In genomic region chr14:24132061-24132685, GRCh38 we compare ENCODE assay signal across 13 cellular contexts. TPM values are rescaled to one million over a fixed set of nuclear protein-coding genes. Genes with fewer than 3 reads are reported as not detected.
A peak's percentile ranks its signal among the peaks of the same experiment; 100 is the strongest.
DNase-seq lines count a peak whose midpoint lies in the region; ATAC-seq, FAIRE-seq and TF ChIP-seq lines count a peak whose summit lies in the region.
"Had no signal": no experiment of that assay in that cellular context is flagged by ENCODE, and none has a peak within 500 bp of the region (broad histone marks: within the 10 kb centered on the region; RNA-seq: fewer than 3 reads in every experiment).

No MANE protein-coding gene starts in this region.

- no peaks in the 10 kb centered on the region for H3K9me3 ChIP-seq in cardiac muscle cell (ENCODE audit: low read depth)
- no peaks in the 10 kb centered on the region for H3K9me3 ChIP-seq in HepG2 (ENCODE audit: low read length)
- no peaks in the 10 kb centered on the region for H3K9me3 ChIP-seq in aorta (ENCODE audit: control insufficient read depth, low read length)

- CTCF ChIA-PET in HepG2 (lab: Yijun Ruan, JAX; ENCODE audit: low intra/inter-chr PET ratio, low total read pairs), result no interaction called here

- no peak overlapping the region; the same call in 1 of the 2 replicates for H3K4me2 ChIP-seq in HepG2 (ENCODE audit: low read depth, low read length)

- H3K4me3 ChIP-seq in cardiac muscle cell (peak overlapping the region; percentile 8), HepG2 (replicated peaks in 1 of 3; ENCODE audit: insufficient read depth in 1 of 3, low read depth in 2 of 3, low read length in 3 of 3) (no peak overlapping the region), aorta (ENCODE audit: low read length in 2 of 2) (no peak overlapping the region)

- ATAC-seq in left cardiac atrium (no peak), HepG2 (no peak), aorta (ENCODE audit: low FRiP score) (no peak), HG03097 (IDR thresholded peaks at IDR 0.05; ENCODE audit: low FRiP score, unreplicated experiment) (no peak), GM19324 (IDR thresholded peaks at IDR 0.05; ENCODE audit: low FRiP score, unreplicated experiment) (no peak), GM19455 (IDR thresholded peaks at IDR 0.05; ENCODE audit: unreplicated experiment) (no peak)

- no peak for TF ChIP-seq RAD21 in HepG2 (CRISPR knock-in tag; IDR thresholded peaks at IDR 0.05)

- no peak for TF ChIP-seq EP300 in HepG2 (IDR thresholded peaks at IDR 0.05; ENCODE audit: low read depth in 2 of 2, low read length in 2 of 2)
- no peak for TF ChIP-seq EP300 in HepG2 (CRISPR knock-in tag; IDR thresholded peaks at IDR 0.05; ENCODE audit: borderline replicate concordance)

- in situ Hi-C loops in HepG2 (cut with HindIII; ENCODE audit: extremely low pct_ligation_motif_present, low pct_unique_long_range_greater_than_20kb), result loop anchor here (25.0 kb wide), 1 partner anchor 820 kb away; the partner anchor contains the start of genes BCL2L2, PABPN1 and PPP1R3E

- POLR2A ChIA-PET in HepG2 (lab: Yijun Ruan, JAX), result interaction anchor here (1.5 to 22.7 kb wide), 6 partner anchors 9 to 38 kb away, joined by 4 to 977 read pairs (median 11); partner anchors contain the start of genes DCAF11, EMC9, IRF9 and NRL

- 88% methylated on average over 24 of the region's 24 CpGs for WGBS in HepG2 (ENCODE audit: low lambda C conversion rate)
- whole genome bisulfite sequencing in aorta, 2 donors, result 82 to 90% methylated on average over 24 of the region's 24 CpGs

- H3K27ac ChIP-seq in cardiac muscle cell (peak overlapping the region; percentile 96), HepG2 (ENCODE audit: extremely low read length, insufficient read depth, low read length) (peak overlapping the region; percentile 48), aorta (ENCODE audit: low read depth in 1 of 2, low read length in 2 of 2) (no peak overlapping the region)

- no peak for TF ChIP-seq CTCF in cardiac muscle cell (IDR thresholded peaks at IDR 0.05; ENCODE audit: low read depth, low read length)
- TF ChIP-seq CTCF in HepG2 (CRISPR knock-in tag; IDR thresholded peaks at IDR 0.05), result no peak

- TF ChIP-seq POLR2A in HepG2 (IDR thresholded peaks at IDR 0.05; ENCODE audit: insufficient read depth in 1 of 2, low read depth in 2 of 2, low read length in 2 of 2), result no peak

- no peak for DNase-seq in cardiac muscle cell (ENCODE audit: low read depth in 1 of 2, low spot score in 1 of 2)
- DNase-seq in left cardiac atrium, result no peak
- DNase-seq in activated T-cell treated with anti-CD3 and anti-CD28 coated beads, Interleukin-2, amount 50 U/mL, for 1 hour, result peak; percentile 46
- DNase-seq in HepG2 (ENCODE audit: low spot score), result no peak
- peak; percentile 36 to 67 for DNase-seq in aorta
- DNase-seq: activated gamma-delta T cell treated with Interleukin-2 at 50 U/mL for 16 hours, AML-193, Kasumi-1 had no signal

- FAIRE-seq in HepG2 (lab: Jason Lieb, UNC), result no peak

- H4K20me1 ChIP-seq in HepG2 (ENCODE audit: insufficient read depth, low read length), result peaks cover 4% of the 10 kb centered on the region; the same call in 1 of the 2 replicates

- peaks cover 11% of the 10 kb centered on the region for H3K79me2 ChIP-seq in HepG2 (ENCODE audit: insufficient read depth, low read length)

- H3K27me3 ChIP-seq in cardiac muscle cell (no peaks in the 10 kb centered on the region), HepG2 (ENCODE audit: control insufficient read depth in 1 of 2, insufficient read depth in 2 of 2, low read length in 2 of 2) (no peaks in the 10 kb centered on the region; a peak in 1 of 5 replicates), aorta (ENCODE audit: control insufficient read depth in 1 of 2, insufficient read depth in 2 of 2, low read length in 1 of 2) (no peaks in the 10 kb centered on the region)

- peaks cover 40% of the 10 kb centered on the region for H3K4me1 ChIP-seq in cardiac muscle cell (ENCODE audit: low read depth)
- peaks cover 59% of the 10 kb centered on the region for H3K4me1 ChIP-seq in HepG2 (ENCODE audit: insufficient read depth, low read length)
- H3K4me1 ChIP-seq in aorta (ENCODE audit: control insufficient read depth in 1 of 2, insufficient read depth in 2 of 2, low read length in 2 of 2), result no peaks in the 10 kb centered on the region

- no TSS peak for BruUV-seq in HepG2 (replicated peaks; lab: Mats Ljungman, UMichigan)

- H2AFZ ChIP-seq in HepG2 (ENCODE audit: low read length), result no peak overlapping the region

- intact Hi-C loops in left cardiac atrium (cut with DNase I) (no loop called here), HepG2 (cut with micrococcal nuclease; ENCODE audit: unreplicated experiment) (no loop called here), aorta (cut with DNase I) (no loop called here)

- H3K9ac ChIP-seq in HepG2 (ENCODE audit: insufficient read depth, low read depth, low read length), result no peak overlapping the region; the same call in 1 of the 2 replicates

- H3K36me3 ChIP-seq in cardiac muscle cell, result no peaks in the 10 kb centered on the region
- H3K36me3 ChIP-seq in HepG2 (replicated peaks in 1 of 2; ENCODE audit: control insufficient read depth in 1 of 2, insufficient read depth in 2 of 2, low read length in 2 of 2), result peaks cover 0 to under 1% of the 10 kb centered on the region in 2 experiments; a peak in 2 of 5 replicates
- H3K36me3 ChIP-seq in aorta (ENCODE audit: control insufficient read depth in 1 of 2, insufficient read depth in 2 of 2, low read length in 1 of 2), result no peaks in the 10 kb centered on the region

RNA-seq across cellular contexts. Expression of gene FITM1, which starts 1.7 kb away (rescaled TPM):
- total RNA-seq in cardiac muscle cell (124 and 136 TPM in 2 replicates), left cardiac atrium (100 to 1,000 TPM; 103 to 131 TPM), HepG2 (2016; rRNA removed; fragmentation: Illumina TruSeq; extraction: Trizol) (3.1 and 5.8 TPM in 2 replicates), aorta (under 1 TPM; 0.71 to 0.75 TPM)
- polyA plus RNA-seq in cardiac muscle cell (181 and 209 TPM in 2 replicates), HepG2 (2011; rRNA removed) (2.7 and 3.6 TPM in 2 replicates), aorta (under 1 TPM in 1 of 2 donors, not detected in 1; 0.56 TPM)
- total RNA-seq in HepG2 (2016; cell fraction: cytosol; rRNA removed; fragmentation: Illumina TruSeq; extraction: Trizol; ENCODE audit: low read depth), result 2.1 and 4.3 TPM in 2 replicates
- total RNA-seq in HepG2 (2016; cell fraction: insoluble cytoplasmic fraction; rRNA removed; fragmentation: Illumina TruSeq; extraction: Trizol), result 4.0 and 5.2 TPM in 2 replicates
- 2.2 and 3.3 TPM in 2 replicates for total RNA-seq in HepG2 (2016; cell fraction: membrane; rRNA removed; fragmentation: Illumina TruSeq; extraction: Trizol)
- 4.1 and 5.6 TPM in 2 replicates for total RNA-seq in HepG2 (2016; cell fraction: nucleus; rRNA removed; fragmentation: Illumina TruSeq; extraction: Trizol)
- polyA plus RNA-seq in HepG2 (2011; cell fraction: cytosol; rRNA removed), result 2.3 and 4.4 TPM in 2 replicates
- polyA plus RNA-seq in HepG2 (2011; cell fraction: nucleus; rRNA removed), result 11.8 and 15.0 TPM in 2 replicates
- 2.5 and 2.7 TPM in 2 replicates for polyA plus RNA-seq in HepG2 (2012)
- 3.0 and 3.4 TPM in 2 replicates for polyA plus RNA-seq in HepG2 (2016; cell fraction: cytosol; fragmentation: Illumina TruSeq; extraction: Trizol; ENCODE audit: low read depth)
- polyA plus RNA-seq in HepG2 (2016; cell fraction: insoluble cytoplasmic fraction; fragmentation: Illumina TruSeq; extraction: Trizol; ENCODE audit: low read depth), result 2.7 and 3.0 TPM in 2 replicates
- 1.9 and 2.4 TPM in 2 replicates for polyA plus RNA-seq in HepG2 (2016; cell fraction: membrane; fragmentation: Illumina TruSeq; extraction: Trizol; ENCODE audit: low read depth)
- polyA plus RNA-seq in HepG2 (2016; cell fraction: nucleus; fragmentation: Illumina TruSeq; extraction: Trizol; ENCODE audit: insufficient read depth, low read depth), result 6.4 and 7.9 TPM in 2 replicates
- polyA minus RNA-seq in HepG2 (2011; rRNA and poly(A)+ RNA removed; ENCODE audit: low replicate concordance), result 1.6 and 7.9 TPM in 2 replicates
- polyA minus RNA-seq in HepG2 (2011; cell fraction: cytosol; rRNA and poly(A)+ RNA removed), result 2.1 TPM in 2 replicates
- 3.9 and 4.2 TPM in 2 replicates for polyA minus RNA-seq in HepG2 (2011; cell fraction: nucleus; rRNA and poly(A)+ RNA removed)
- total RNA-seq: fibroblast of lung, SK-MEL-5 had no signal
- polyA plus RNA-seq: fibroblast of lung had no signal

RNA-seq across cellular contexts. Expression of gene PSME1, which starts 3.8 kb away (rescaled TPM):
- total RNA-seq in cardiac muscle cell (211 and 238 TPM in 2 replicates), left cardiac atrium (100 to 1,000 TPM in 1 of 2 donors, 10 to 100 TPM in 1; 91.6 to 103 TPM), HepG2 (2016; rRNA removed; fragmentation: Illumina TruSeq; extraction: Trizol) (608 and 713 TPM in 2 replicates), aorta (100 to 1,000 TPM; 112 to 125 TPM)
- polyA plus RNA-seq in cardiac muscle cell (383 and 492 TPM in 2 replicates), HepG2 (2011; rRNA removed) (144 and 159 TPM in 2 replicates), aorta (100 to 1,000 TPM; 206 to 210 TPM)
- 168 and 169 TPM in 2 replicates for total RNA-seq in HepG2 (2016; cell fraction: cytosol; rRNA removed; fragmentation: Illumina TruSeq; extraction: Trizol; ENCODE audit: low read depth)
- total RNA-seq in HepG2 (2016; cell fraction: insoluble cytoplasmic fraction; rRNA removed; fragmentation: Illumina TruSeq; extraction: Trizol), result 588 and 713 TPM in 2 replicates
- total RNA-seq in HepG2 (2016; cell fraction: membrane; rRNA removed; fragmentation: Illumina TruSeq; extraction: Trizol), result 219 and 226 TPM in 2 replicates
- 227 and 232 TPM in 2 replicates for total RNA-seq in HepG2 (2016; cell fraction: nucleus; rRNA removed; fragmentation: Illumina TruSeq; extraction: Trizol)
- 166 and 205 TPM in 2 replicates for polyA plus RNA-seq in HepG2 (2011; cell fraction: cytosol; rRNA removed)
- polyA plus RNA-seq in HepG2 (2011; cell fraction: nucleus; rRNA removed), result 178 and 230 TPM in 2 replicates
- polyA plus RNA-seq in HepG2 (2012), result 318 and 352 TPM in 2 replicates
- 166 and 179 TPM in 2 replicates for polyA plus RNA-seq in HepG2 (2016; cell fraction: cytosol; fragmentation: Illumina TruSeq; extraction: Trizol; ENCODE audit: low read depth)
- 679 and 694 TPM in 2 replicates for polyA plus RNA-seq in HepG2 (2016; cell fraction: insoluble cytoplasmic fraction; fragmentation: Illumina TruSeq; extraction: Trizol; ENCODE audit: low read depth)
- polyA plus RNA-seq in HepG2 (2016; cell fraction: membrane; fragmentation: Illumina TruSeq; extraction: Trizol; ENCODE audit: low read depth), result 175 and 190 TPM in 2 replicates
- polyA plus RNA-seq in HepG2 (2016; cell fraction: nucleus; fragmentation: Illumina TruSeq; extraction: Trizol; ENCODE audit: insufficient read depth, low read depth), result 333 and 365 TPM in 2 replicates
- 25.5 and 44.3 TPM in 2 replicates for polyA minus RNA-seq in HepG2 (2011; rRNA and poly(A)+ RNA removed; ENCODE audit: low replicate concordance)
- 59.6 and 69.7 TPM in 2 replicates for polyA minus RNA-seq in HepG2 (2011; cell fraction: cytosol; rRNA and poly(A)+ RNA removed)
- 42.1 and 46.1 TPM in 2 replicates for polyA minus RNA-seq in HepG2 (2011; cell fraction: nucleus; rRNA and poly(A)+ RNA removed)

RNA-seq across cellular contexts. Expression of gene EMC9, which starts 9.2 kb away (rescaled TPM):
- total RNA-seq in cardiac muscle cell (54.6 and 69.3 TPM in 2 replicates), left cardiac atrium (10 to 100 TPM; 14.3 to 22.0 TPM), HepG2 (2016; rRNA removed; fragmentation: Illumina TruSeq; extraction: Trizol) (71.2 and 78.7 TPM in 2 replicates), aorta (10 to 100 TPM; 12.8 to 15.3 TPM)
- polyA plus RNA-seq in cardiac muscle cell (82.3 and 114 TPM in 2 replicates), HepG2 (2011; rRNA removed) (60.5 and 63.9 TPM in 2 replicates), aorta (10 to 100 TPM; 18.3 to 41.9 TPM)
- total RNA-seq in HepG2 (2016; cell fraction: cytosol; rRNA removed; fragmentation: Illumina TruSeq; extraction: Trizol; ENCODE audit: low read depth), result 68.4 and 89.8 TPM in 2 replicates
- total RNA-seq in HepG2 (2016; cell fraction: insoluble cytoplasmic fraction; rRNA removed; fragmentation: Illumina TruSeq; extraction: Trizol), result 67.6 and 78.5 TPM in 2 replicates
- 77.6 and 98.8 TPM in 2 replicates for total RNA-seq in HepG2 (2016; cell fraction: membrane; rRNA removed; fragmentation: Illumina TruSeq; extraction: Trizol)
- total RNA-seq in HepG2 (2016; cell fraction: nucleus; rRNA removed; fragmentation: Illumina TruSeq; extraction: Trizol), result 54.8 and 64.3 TPM in 2 replicates
- 49.4 and 73.1 TPM in 2 replicates for polyA plus RNA-seq in HepG2 (2011; cell fraction: cytosol; rRNA removed)
- 212 and 227 TPM in 2 replicates for polyA plus RNA-seq in HepG2 (2011; cell fraction: nucleus; rRNA removed)
- 50.7 and 62.7 TPM in 2 replicates for polyA plus RNA-seq in HepG2 (2012)
- polyA plus RNA-seq in HepG2 (2016; cell fraction: cytosol; fragmentation: Illumina TruSeq; extraction: Trizol; ENCODE audit: low read depth), result 103 and 134 TPM in 2 replicates
- polyA plus RNA-seq in HepG2 (2016; cell fraction: insoluble cytoplasmic fraction; fragmentation: Illumina TruSeq; extraction: Trizol; ENCODE audit: low read depth), result 96.0 and 104 TPM in 2 replicates
- polyA plus RNA-seq in HepG2 (2016; cell fraction: membrane; fragmentation: Illumina TruSeq; extraction: Trizol; ENCODE audit: low read depth), result 99.3 and 118 TPM in 2 replicates
- polyA plus RNA-seq in HepG2 (2016; cell fraction: nucleus; fragmentation: Illumina TruSeq; extraction: Trizol; ENCODE audit: insufficient read depth, low read depth), result 175 and 183 TPM in 2 replicates
- 16.0 and 62.4 TPM in 2 replicates for polyA minus RNA-seq in HepG2 (2011; rRNA and poly(A)+ RNA removed; ENCODE audit: low replicate concordance)
- 10.1 and 13.6 TPM in 2 replicates for polyA minus RNA-seq in HepG2 (2011; cell fraction: cytosol; rRNA and poly(A)+ RNA removed)
- 35.1 and 41.2 TPM in 2 replicates for polyA minus RNA-seq in HepG2 (2011; cell fraction: nucleus; rRNA and poly(A)+ RNA removed)

RNA-seq across cellular contexts. Expression of gene PSME2, which starts 14.2 kb away (rescaled TPM):
- total RNA-seq in cardiac muscle cell (92.3 and 97.6 TPM in 2 replicates), left cardiac atrium (10 to 100 TPM; 65.5 to 84.2 TPM), HepG2 (2016; rRNA removed; fragmentation: Illumina TruSeq; extraction: Trizol) (716 and 834 TPM in 2 replicates), aorta (10 to 100 TPM; 86.1 to 93.6 TPM)
- polyA plus RNA-seq in cardiac muscle cell (311 and 331 TPM in 2 replicates), HepG2 (2011; rRNA removed) (332 and 362 TPM in 2 replicates), aorta (100 to 1,000 TPM; 142 to 261 TPM)
- total RNA-seq in HepG2 (2016; cell fraction: cytosol; rRNA removed; fragmentation: Illumina TruSeq; extraction: Trizol; ENCODE audit: low read depth), result 203 and 215 TPM in 2 replicates
- 729 and 850 TPM in 2 replicates for total RNA-seq in HepG2 (2016; cell fraction: insoluble cytoplasmic fraction; rRNA removed; fragmentation: Illumina TruSeq; extraction: Trizol)
- total RNA-seq in HepG2 (2016; cell fraction: membrane; rRNA removed; fragmentation: Illumina TruSeq; extraction: Trizol), result 201 TPM in 2 replicates
- 350 and 410 TPM in 2 replicates for total RNA-seq in HepG2 (2016; cell fraction: nucleus; rRNA removed; fragmentation: Illumina TruSeq; extraction: Trizol)
- polyA plus RNA-seq in HepG2 (2011; cell fraction: cytosol; rRNA removed), result 139 and 148 TPM in 2 replicates
- polyA plus RNA-seq in HepG2 (2011; cell fraction: nucleus; rRNA removed), result 1,051 and 1,099 TPM in 2 replicates
- 349 and 352 TPM in 2 replicates for polyA plus RNA-seq in HepG2 (2012)
- 217 and 232 TPM in 2 replicates for polyA plus RNA-seq in HepG2 (2016; cell fraction: cytosol; fragmentation: Illumina TruSeq; extraction: Trizol; ENCODE audit: low read depth)
- 820 and 900 TPM in 2 replicates for polyA plus RNA-seq in HepG2 (2016; cell fraction: insoluble cytoplasmic fraction; fragmentation: Illumina TruSeq; extraction: Trizol; ENCODE audit: low read depth)
- 168 and 182 TPM in 2 replicates for polyA plus RNA-seq in HepG2 (2016; cell fraction: membrane; fragmentation: Illumina TruSeq; extraction: Trizol; ENCODE audit: low read depth)
- polyA plus RNA-seq in HepG2 (2016; cell fraction: nucleus; fragmentation: Illumina TruSeq; extraction: Trizol; ENCODE audit: insufficient read depth, low read depth), result 846 and 908 TPM in 2 replicates
- polyA minus RNA-seq in HepG2 (2011; rRNA and poly(A)+ RNA removed; ENCODE audit: low replicate concordance), result 65.6 and 111 TPM in 2 replicates
- polyA minus RNA-seq in HepG2 (2011; cell fraction: cytosol; rRNA and poly(A)+ RNA removed), result 47.8 and 52.0 TPM in 2 replicates
- 120 and 160 TPM in 2 replicates for polyA minus RNA-seq in HepG2 (2011; cell fraction: nucleus; rRNA and poly(A)+ RNA removed)

RNA-seq across cellular contexts. Expression of gene RNF31, which starts 15.1 kb away (rescaled TPM):
- total RNA-seq in cardiac muscle cell, result 81.0 and 134 TPM in 2 replicates
- 42.1 and 44.9 TPM in 2 replicates for polyA plus RNA-seq in cardiac muscle cell
- 10 to 100 TPM; 31.6 to 41.7 TPM for total RNA-seq in left cardiac atrium
- total RNA-seq in HepG2 (2016; rRNA removed; fragmentation: Illumina TruSeq; extraction: Trizol), result 65.9 and 86.8 TPM in 2 replicates
- total RNA-seq in HepG2 (2016; cell fraction: cytosol; rRNA removed; fragmentation: Illumina TruSeq; extraction: Trizol; ENCODE audit: low read depth), result 17.8 and 17.9 TPM in 2 replicates
- total RNA-seq in HepG2 (2016; cell fraction: insoluble cytoplasmic fraction; rRNA removed; fragmentation: Illumina TruSeq; extraction: Trizol), result 59.1 and 93.8 TPM in 2 replicates
- total RNA-seq in HepG2 (2016; cell fraction: membrane; rRNA removed; fragmentation: Illumina TruSeq; extraction: Trizol), result 39.1 and 41.7 TPM in 2 replicates
- 72.5 and 77.1 TPM in 2 replicates for total RNA-seq in HepG2 (2016; cell fraction: nucleus; rRNA removed; fragmentation: Illumina TruSeq; extraction: Trizol)
- 48.2 and 59.0 TPM in 2 replicates for polyA plus RNA-seq in HepG2 (2011; rRNA removed)
- 20.8 and 23.9 TPM in 2 replicates for polyA plus RNA-seq in HepG2 (2011; cell fraction: cytosol; rRNA removed)
- 197 and 225 TPM in 2 replicates for polyA plus RNA-seq in HepG2 (2011; cell fraction: nucleus; rRNA removed)
- 61.6 and 78.3 TPM in 2 replicates for polyA plus RNA-seq in HepG2 (2012)
- 13.8 and 14.9 TPM in 2 replicates for polyA plus RNA-seq in HepG2 (2016; cell fraction: cytosol; fragmentation: Illumina TruSeq; extraction: Trizol; ENCODE audit: low read depth)
- 59.9 and 61.7 TPM in 2 replicates for polyA plus RNA-seq in HepG2 (2016; cell fraction: insoluble cytoplasmic fraction; fragmentation: Illumina TruSeq; extraction: Trizol; ENCODE audit: low read depth)
- 28.2 and 30.6 TPM in 2 replicates for polyA plus RNA-seq in HepG2 (2016; cell fraction: membrane; fragmentation: Illumina TruSeq; extraction: Trizol; ENCODE audit: low read depth)
- polyA plus RNA-seq in HepG2 (2016; cell fraction: nucleus; fragmentation: Illumina TruSeq; extraction: Trizol; ENCODE audit: insufficient read depth, low read depth), result 186 and 241 TPM in 2 replicates
- 71.7 and 184 TPM in 2 replicates for polyA minus RNA-seq in HepG2 (2011; rRNA and poly(A)+ RNA removed; ENCODE audit: low replicate concordance)
- polyA minus RNA-seq in HepG2 (2011; cell fraction: cytosol; rRNA and poly(A)+ RNA removed), result 31.6 and 52.6 TPM in 2 replicates
- 113 and 130 TPM in 2 replicates for polyA minus RNA-seq in HepG2 (2011; cell fraction: nucleus; rRNA and poly(A)+ RNA removed)
- 10 to 100 TPM; 51.6 to 61.1 TPM for total RNA-seq in aorta
- polyA plus RNA-seq in aorta, result 100 to 1,000 TPM in 1 of 2 donors, 1 to 10 TPM in 1; 9.1 to 167 TPM

Comparison
In these comparisons a context has a peak if more than half of its experiments do, and no peak if none do; other contexts are left out.
1. DNase-seq: peak in activated T-cell treated with anti-CD3 and anti-CD28 coated beads, Interleukin-2, amount 50 U/mL, for 1 hour (single experiment) and aorta (2 of 2); none in cardiac muscle cell (0 of 2), left cardiac atrium (single experiment) and HepG2 (single experiment).
2. H3K27ac ChIP-seq: peak in cardiac muscle cell (single experiment) and HepG2 (single experiment); none in aorta (0 of 2).
3. RNA of gene FITM1, which starts 1.7 kb away (total RNA-seq): 103 to 131 TPM in left cardiac atrium and 124 to 136 TPM in cardiac muscle cell; 2.1 to 5.8 TPM in HepG2 and 0.71 to 0.75 TPM in aorta; every median in the first group is over 10 times any median in the second.